ENCODE assay signal across 8 cellular contexts in genomic region chr13:51844862-51845573, GRCh38. TPM values are rescaled to one million over a fixed set of nuclear protein-coding genes. Genes with fewer than 3 reads are reported as not detected.
DNase-seq lines count a peak whose midpoint lies in the region; ATAC-seq and TF ChIP-seq lines count a peak whose summit lies in the region.

TMEM272 (minus strand) TSS chr13:51845177; CDS start chr13:51838530, 6,647 bp downstream.

- no peak within 1 kb of the TSS for H2BK20ac ChIP-seq in H9 (ENCODE audit: low read depth, low read length, poor library complexity, severe bottlenecking)

- intact Hi-C loops in activated T-helper 1 cell treated with anti-CD3 and anti-CD28 coated beads, Interleukin-12 subunit alpha, Interleukin-12 subunit beta, Interleukin-2, Interleukin-4 antibody, amounts not matched to agents 30 ng/mL and 10 ng/mL and 1 ng/mL, durations not matched to agents 14 hours and 24 hours and 36 hours (cut with micrococcal nuclease), result loop anchor here (1.0 to 5.0 kb wide), 3 partner anchors 30 to 282 kb away; partner anchors contain the start of genes DHRS12 and NEK5

- H3K9me3 ChIP-seq in H9 (ENCODE audit: control insufficient read depth, low read depth, low read length) (no peaks in the 10 kb centered on the region), neural progenitor cell (ENCODE audit: low read depth) (no peaks in the 10 kb centered on the region), upper lobe of left lung (no peaks in the 10 kb centered on the region)

- H3K79me2 ChIP-seq in H9 (ENCODE audit: insufficient read depth, low read length), result no peaks in the 10 kb centered on the region
- no peaks in the 10 kb centered on the region for H3K79me2 ChIP-seq in neural progenitor cell (ENCODE audit: low read depth)

- peak within 1 kb of the TSS; percentile 85 for H4K5ac ChIP-seq in H9 (ENCODE audit: insufficient read length, low read depth, low read length)

- H4K20me1 ChIP-seq in H9 (ENCODE audit: control insufficient read depth, insufficient read depth, insufficient read length) (no peaks in the 10 kb centered on the region), neural progenitor cell (ENCODE audit: low read depth) (no peaks in the 10 kb centered on the region)

- no peak within 1 kb of the TSS for H2BK120ac ChIP-seq in H9 (ENCODE audit: low read depth, low read length, poor library complexity, severe bottlenecking)

- H3K23me2 ChIP-seq in H9 (ENCODE audit: insufficient read length, low read depth, low read length, poor library complexity, severe bottlenecking), result no peaks in the 10 kb centered on the region

- H3T11ph ChIP-seq in H9 (ENCODE audit: low read length), result no peak within 1 kb of the TSS

- no peak for TF ChIP-seq EP300 in upper lobe of left lung (IDR thresholded peaks at IDR 0.05)

- peak within 1 kb of the TSS; percentile 48; the same call in 1 of the 2 replicates for H3K14ac ChIP-seq in H9 (ENCODE audit: insufficient read depth, low read length)

- peak; percentile 86 for DNase-seq in COLO829 (ENCODE audit: low spot score)
- DNase-seq in H9, result peak; percentile 72
- DNase-seq in NCI-H82 (lab: John Stamatoyannopoulos, UW), result peak; percentile 96
- peak; percentile 28 for DNase-seq in activated T-helper 1 cell treated with anti-CD3 and anti-CD28 coated beads, Interleukin-12 subunit alpha, Interleukin-12 subunit beta, Interleukin-2, Interleukin-4 antibody, amounts not matched to agents 30 ng/mL and 10 ng/mL and 1 ng/mL, durations not matched to agents 14 hours and 24 hours and 36 hours (ENCODE audit: low spot score)
- peak; percentile 28 for DNase-seq in fibroblast of villous mesenchyme (ENCODE audit: low read depth)
- peak; percentile 70 for DNase-seq in neural progenitor cell (ENCODE audit: low spot score)
- DNase-seq in upper lobe of left lung, result peak; percentile 45 to 90

- H4K91ac ChIP-seq in H9 (ENCODE audit: insufficient read length, low read depth, low read length), result no peak within 1 kb of the TSS

- H3K4ac ChIP-seq in H9 (ENCODE audit: low read depth, low read length), result no peak within 1 kb of the TSS

- H3K4me3 Mint-ChIP-seq in H9 (no peak within 1 kb of the TSS; a peak in 1 of 5 replicates), neural progenitor cell (no peak within 1 kb of the TSS)
- H3K4me3 Mint-ChIP-seq in activated T-helper 1 cell treated with anti-CD3 and anti-CD28 coated beads, Interleukin-12 subunit alpha, Interleukin-12 subunit beta, Interleukin-2, Interleukin-4 antibody, amounts not matched to agents 30 ng/mL and 10 ng/mL and 1 ng/mL, durations not matched to agents 14 hours and 24 hours and 36 hours, result peak within 1 kb of the TSS; percentile 45

- H2BK5ac ChIP-seq in H9 (ENCODE audit: insufficient read length, low read length), result no peak within 1 kb of the TSS

- peaks cover 0 to 3% (median 0%) of the 10 kb centered on the region in 3 experiments; a peak in 1 of 7 replicates for H3K36me3 Mint-ChIP-seq in H9 (ENCODE audit: insufficient read depth in 1 of 3, low read depth in 3 of 3)
- no peaks in the 10 kb centered on the region for H3K36me3 Mint-ChIP-seq in activated T-helper 1 cell treated with anti-CD3 and anti-CD28 coated beads, Interleukin-12 subunit alpha, Interleukin-12 subunit beta, Interleukin-2, Interleukin-4 antibody, amounts not matched to agents 30 ng/mL and 10 ng/mL and 1 ng/mL, durations not matched to agents 14 hours and 24 hours and 36 hours (ENCODE audit: low read depth)
- H3K36me3 Mint-ChIP-seq in neural progenitor cell, result no peaks in the 10 kb centered on the region

- H3F3A ChIP-seq in neural progenitor cell (ENCODE audit: low read depth), result no peaks in the 10 kb centered on the region

- no peak within 1 kb of the TSS for H3K23ac ChIP-seq in H9 (ENCODE audit: insufficient read length, low read depth, low read length)

- no peak within 1 kb of the TSS for H2BK12ac ChIP-seq in H9 (ENCODE audit: insufficient read length, low read depth, low read length)

- H3K27me3 ChIP-seq in H9 (ENCODE audit: insufficient read depth, low read length), result no peaks in the 10 kb centered on the region
- H3K27me3 ChIP-seq in neural progenitor cell, result no peaks in the 10 kb centered on the region
- no peaks in the 10 kb centered on the region for H3K27me3 ChIP-seq in upper lobe of left lung

- peak within 1 kb of the TSS; percentile 86 for H3K18ac ChIP-seq in H9 (ENCODE audit: insufficient read length, low read depth, low read length)

- H3K27me3 Mint-ChIP-seq in H9 (ENCODE audit: low read depth) (peaks cover 1% of the 10 kb centered on the region), neural progenitor cell (ENCODE audit: insufficient read depth, low read depth) (no peaks in the 10 kb centered on the region)
- H3K27me3 Mint-ChIP-seq in activated T-helper 1 cell treated with anti-CD3 and anti-CD28 coated beads, Interleukin-12 subunit alpha, Interleukin-12 subunit beta, Interleukin-2, Interleukin-4 antibody, amounts not matched to agents 30 ng/mL and 10 ng/mL and 1 ng/mL, durations not matched to agents 14 hours and 24 hours and 36 hours (ENCODE audit: insufficient read depth), result peaks cover 12% of the 10 kb centered on the region

- H2BK15ac ChIP-seq in H9 (ENCODE audit: low read depth, low read length), result no peak within 1 kb of the TSS

- H3K4me3 ChIP-seq in fibroblast of villous mesenchyme (ENCODE audit: low read depth, low read length), result peak within 1 kb of the TSS; percentile 23
- H3K4me3 ChIP-seq in neural progenitor cell, result no peak within 1 kb of the TSS
- peak within 1 kb of the TSS in 2 of 4 donors; percentile 22 to 29 for H3K4me3 ChIP-seq in upper lobe of left lung

- H3K4me2 ChIP-seq in H9 (ENCODE audit: insufficient read depth, insufficient read length, low read length) (no peak within 1 kb of the TSS), neural progenitor cell (no peak within 1 kb of the TSS)

- ATAC-seq in upper lobe of left lung (ENCODE audit: low FRiP score in 2 of 2) (peak; percentile 85 to 90), GM19467 (IDR thresholded peaks at IDR 0.05; ENCODE audit: unreplicated experiment) (no peak)

- H2AK5ac ChIP-seq in H9 (ENCODE audit: insufficient read length, low read length), result no peak within 1 kb of the TSS

- peaks cover 10 to 11% of the 10 kb centered on the region in 2 experiments; a peak in 4 of 5 replicates for H3K9me3 Mint-ChIP-seq in H9
- no peaks in the 10 kb centered on the region for H3K9me3 Mint-ChIP-seq in activated T-helper 1 cell treated with anti-CD3 and anti-CD28 coated beads, Interleukin-12 subunit alpha, Interleukin-12 subunit beta, Interleukin-2, Interleukin-4 antibody, amounts not matched to agents 30 ng/mL and 10 ng/mL and 1 ng/mL, durations not matched to agents 14 hours and 24 hours and 36 hours
- peaks cover 8% of the 10 kb centered on the region for H3K9me3 Mint-ChIP-seq in neural progenitor cell

- H3K4me1 Mint-ChIP-seq in H9 (peaks cover 9 to 12% of the 10 kb centered on the region in 2 experiments), neural progenitor cell (peaks cover 6% of the 10 kb centered on the region)
- peaks cover 12% of the 10 kb centered on the region for H3K4me1 Mint-ChIP-seq in activated T-helper 1 cell treated with anti-CD3 and anti-CD28 coated beads, Interleukin-12 subunit alpha, Interleukin-12 subunit beta, Interleukin-2, Interleukin-4 antibody, amounts not matched to agents 30 ng/mL and 10 ng/mL and 1 ng/mL, durations not matched to agents 14 hours and 24 hours and 36 hours (ENCODE audit: low read depth)

- H3K56ac ChIP-seq in H9 (ENCODE audit: insufficient read length, low read depth, low read length), result no peak within 1 kb of the TSS

- H3K9ac ChIP-seq in H9 (ENCODE audit: extremely low read depth, insufficient read length, low read length) (no peak within 1 kb of the TSS), neural progenitor cell (no peak within 1 kb of the TSS)

- no peaks in the 10 kb centered on the region for H3K79me1 ChIP-seq in H9 (ENCODE audit: insufficient read depth, low read depth, low read length, poor library complexity, severe bottlenecking)

- H3K27ac ChIP-seq in H9 (ENCODE audit: insufficient read length, low read depth, low read length) (no peak within 1 kb of the TSS), neural progenitor cell (no peak within 1 kb of the TSS), upper lobe of left lung (no peak within 1 kb of the TSS)

- H3K27ac Mint-ChIP-seq in H9 (peak within 1 kb of the TSS in 1 of 3 experiments; percentile 13; a peak in 2 of 7 replicates), neural progenitor cell (peak within 1 kb of the TSS; percentile 51)
- H3K27ac Mint-ChIP-seq in activated T-helper 1 cell treated with anti-CD3 and anti-CD28 coated beads, Interleukin-12 subunit alpha, Interleukin-12 subunit beta, Interleukin-2, Interleukin-4 antibody, amounts not matched to agents 30 ng/mL and 10 ng/mL and 1 ng/mL, durations not matched to agents 14 hours and 24 hours and 36 hours, result peak within 1 kb of the TSS; percentile 70

- H2AFZ ChIP-seq in H9 (ENCODE audit: low read length) (peak within 1 kb of the TSS; percentile 86), neural progenitor cell (replicated peaks) (peak within 1 kb of the TSS; percentile 99)

- peak; percentile 92 for TF ChIP-seq CTCF in H9 (conservative IDR thresholded peaks at IDR 0.05)
- peak; percentile 96 for TF ChIP-seq CTCF in fibroblast of villous mesenchyme (IDR thresholded peaks at IDR 0.05; ENCODE audit: insufficient read depth, low read depth, low read length)
- peak; percentile 92 for TF ChIP-seq CTCF in neural progenitor cell (IDR thresholded peaks at IDR 0.05)
- peak; percentile 55 to 91 (median 74) for TF ChIP-seq CTCF in upper lobe of left lung (IDR thresholded peaks at IDR 0.05)

- H3K4me1 ChIP-seq in H9 (ENCODE audit: insufficient read depth, low read length) (no peaks in the 10 kb centered on the region), neural progenitor cell (peaks cover 6% of the 10 kb centered on the region), upper lobe of left lung (peaks cover 3 to 8% (median 6%) of the 10 kb centered on the region in 4 donors)

- WGBS in H9 (ENCODE audit: extremely low coverage, insufficient read length, low lambda C conversion rate), result no CpG with 5 or more reads among the region's 20 CpGs
- WGBS in upper lobe of left lung, 2 donors, result 39 to 45% methylated on average over 17 to 20 of the region's 20 CpGs

- H4K8ac ChIP-seq in H9 (replicated peaks; ENCODE audit: insufficient read length, low read depth, low read length), result peak within 1 kb of the TSS; percentile 93

- no peak for TF ChIP-seq POLR2A in upper lobe of left lung (IDR thresholded peaks at IDR 0.05)

- H3K36me3 ChIP-seq in neural progenitor cell (no peaks in the 10 kb centered on the region), upper lobe of left lung (no peaks in the 10 kb centered on the region)

RNA-seq across cellular contexts. Expression of gene TMEM272, which starts in this region (rescaled TPM):
- total RNA-seq in H9 (2021) (not detected in 2 replicates), fibroblast of villous mesenchyme (not detected in 2 replicates), neural progenitor cell (ENCODE audit: low replicate concordance) (0.15 TPM in 1 of 2 replicates, not detected in the other), upper lobe of left lung (under 1 TPM in 3 of 6 donors, not detected in 3; 0.13 to 0.44 (median 0.17) TPM)
- total RNA-seq in activated T-helper 1 cell treated with anti-CD3 and anti-CD28 coated beads, Interleukin-12 subunit alpha, Interleukin-12 subunit beta, Interleukin-2, Interleukin-4 antibody, amounts not matched to agents 30 ng/mL and 10 ng/mL and 1 ng/mL, durations not matched to agents 14 hours and 24 hours and 36 hours, result 0.26 and 0.88 TPM in 2 replicates

Comparison
In these comparisons a context has a peak if more than half of its experiments do, and no peak if none do; other contexts are left out.
1. Peak in DNase-seq in H9; RNA of the gene not detected or under 1 TPM.
2. Peak in DNase-seq in activated T-helper 1 cell treated with anti-CD3 and anti-CD28 coated beads, Interleukin-12 subunit alpha, Interleukin-12 subunit beta, Interleukin-2, Interleukin-4 antibody, amounts not matched to agents 30 ng/mL and 10 ng/mL and 1 ng/mL, durations not matched to agents 14 hours and 24 hours and 36 hours; RNA of the gene not detected or under 1 TPM.
3. Peak in DNase-seq and H3K4me3 ChIP-seq in fibroblast of villous mesenchyme; RNA of the gene not detected or under 1 TPM.
4. Peak in DNase-seq in neural progenitor cell; RNA of the gene not detected or under 1 TPM.
5. Peak in DNase-seq and ATAC-seq in upper lobe of left lung; RNA of the gene not detected or under 1 TPM.
6. DNase-seq: peak in every context shown above with its lines; median percentile 96 in NCI-H82; 86 in COLO829; 72 in H9; 70 in neural progenitor cell; 68 in upper lobe of left lung; 28 in activated T-helper 1 cell treated with anti-CD3 and anti-CD28 coated beads, Interleukin-12 subunit alpha, Interleukin-12 subunit beta, Interleukin-2, Interleukin-4 antibody, amounts not matched to agents 30 ng/mL and 10 ng/mL and 1 ng/mL, durations not matched to agents 14 hours and 24 hours and 36 hours; 28 in fibroblast of villous mesenchyme.